Comparison of ENCODE assay signal across 16 cellular contexts in the genomic region with DNA sequence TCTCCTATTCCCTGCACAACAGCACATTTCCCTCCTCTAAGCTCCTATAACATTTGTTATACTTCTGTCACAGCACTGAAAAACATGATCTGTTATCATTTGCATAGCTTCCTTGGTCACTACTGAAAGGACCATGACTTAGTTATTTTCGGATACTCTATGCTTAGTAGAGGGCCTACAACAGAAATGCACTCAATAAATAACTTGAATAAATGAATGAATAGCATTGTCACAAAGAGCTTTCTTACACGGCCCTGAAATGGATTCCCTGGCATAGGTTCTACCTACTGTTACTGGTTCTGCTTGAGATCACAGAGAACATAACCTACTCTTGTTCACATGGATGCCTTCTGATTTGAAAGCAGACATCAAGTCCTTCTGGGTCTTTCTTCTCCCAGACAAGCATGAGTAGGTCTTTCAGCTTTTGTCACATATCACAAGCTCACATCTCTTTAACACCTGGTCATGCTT. TPM values are rescaled to one million over a fixed set of nuclear protein-coding genes. Genes with fewer than 3 reads are reported as not detected.
DNase-seq lines count a peak whose midpoint lies in the region; ATAC-seq and TF ChIP-seq lines count a peak whose summit lies in the region.
"Had no signal": no experiment of that assay in that cellular context is flagged by ENCODE, and none has a peak within 500 bp of the region (broad histone marks: within the 10 kb centered on the region; RNA-seq: fewer than 3 reads in every experiment).

No MANE protein-coding gene starts in this region.

- H3K9me3 ChIP-seq in thyroid gland, result no peaks in the 10 kb centered on the region
- H3K9me3 ChIP-seq: breast epithelium, SJSA1, stomach had no signal

- intact Hi-C loops in thyroid gland (cut with DNase I), result no loop called here
- intact Hi-C loops in cardiac septum (cut with DNase I), result no loop called here

- no peaks in the 10 kb centered on the region for H3K36me3 Mint-ChIP-seq in GM23338 (ENCODE audit: low read depth)

- no peak overlapping the region for H3K4me2 ChIP-seq in GM23338

- H3K4me1 Mint-ChIP-seq in GM23338, result no peaks in the 10 kb centered on the region

- no peak overlapping the region for H3K27ac Mint-ChIP-seq in GM23338

- H3F3A ChIP-seq in GM23338 (replicated peaks; ENCODE audit: low read depth), result no peaks in the 10 kb centered on the region

- no peak overlapping the region for H3K4me3 ChIP-seq in thyroid gland (replicated peaks in 1 of 3)
- H3K4me3 ChIP-seq in GM23338, result no peak overlapping the region
- H3K4me3 ChIP-seq: breast epithelium, SJSA1, stomach had no signal

- TF ChIP-seq CTCF in thyroid gland (IDR thresholded peaks at IDR 0.05) (no peak), GM23338 (conservative IDR thresholded peaks at IDR 0.05; ENCODE audit: low read depth in 2 of 2) (no peak)

- H3K27me3 ChIP-seq in thyroid gland (no peaks in the 10 kb centered on the region), GM23338 (ENCODE audit: insufficient read depth) (no peaks in the 10 kb centered on the region)
- H3K27me3 ChIP-seq: breast epithelium, stomach had no signal

- H3K4me3 Mint-ChIP-seq in GM23338, result no peak overlapping the region

- H3K27ac ChIP-seq in thyroid gland (peak overlapping the region; percentile 59 to 87 (median 82)), GM23338 (ENCODE audit: low read depth) (no peak overlapping the region)
- H3K27ac ChIP-seq: breast epithelium, SJSA1 had no signal

- ATAC-seq in GM19023 (IDR thresholded peaks at IDR 0.05; ENCODE audit: unreplicated experiment) (peak; percentile 61), GM21786 (IDR thresholded peaks at IDR 0.05; ENCODE audit: unreplicated experiment) (peak; percentile 67), HG03280 (IDR thresholded peaks at IDR 0.05; ENCODE audit: unreplicated experiment) (peak; percentile 68), GM23338 (no peak)

- no peaks in the 10 kb centered on the region for H3K9me2 ChIP-seq in GM23338 (ENCODE audit: insufficient read depth)

- no peaks in the 10 kb centered on the region for H3K9me3 Mint-ChIP-seq in GM23338

- H3K4me1 ChIP-seq in thyroid gland (peaks cover 22 to 24% of the 10 kb centered on the region in 2 donors), GM23338 (ENCODE audit: insufficient read depth) (no peaks in the 10 kb centered on the region)
- H3K4me1 ChIP-seq: breast epithelium, SJSA1 had no signal

- H3K36me3 ChIP-seq in thyroid gland, result no peaks in the 10 kb centered on the region
- no peaks in the 10 kb centered on the region for H3K36me3 ChIP-seq in GM23338 (ENCODE audit: insufficient read depth)
- H3K36me3 ChIP-seq: breast epithelium, SJSA1, stomach had no signal

- H3K27me3 Mint-ChIP-seq in GM23338 (ENCODE audit: insufficient read depth, low read depth, poor library complexity), result peaks cover 3% of the 10 kb centered on the region

- no peak for TF ChIP-seq POLR2A in thyroid gland (IDR thresholded peaks at IDR 0.05)

- H4K20me1 ChIP-seq in GM23338 (replicated peaks; ENCODE audit: insufficient read depth), result no peaks in the 10 kb centered on the region

- no peak for DNase-seq in thyroid gland
- no peak for DNase-seq in NCI-H2196 treated with DMSO at 0.1 percent for 48 hours (lab: John Stamatoyannopoulos, UW; ENCODE audit: unreplicated experiment)
- no peak for DNase-seq in GM23338 (ENCODE audit: low spot score)
- DNase-seq in cardiac septum (ENCODE audit: low spot score), result no peak
- no peak for DNase-seq in A172 (ENCODE audit: low spot score)
- DNase-seq: hypothalamus; mesendoderm; NCI-H524; posterior cingulate gyrus; stimulated activated CD4-positive, alpha-beta T cell treated with anti-CD3 and anti-CD28 coated beads, Interleukin-4, amount 100 ng/mL, for 24 hours; stomach had no signal

- no peaks in the 10 kb centered on the region; the same call in 1 of the 2 replicates for H3K79me2 ChIP-seq in GM23338 (replicated peaks; ENCODE audit: insufficient read depth)

- H2AFZ ChIP-seq in GM23338, result no peak overlapping the region

- 41 to 44% methylated on average over 2 of the region's 2 CpGs for WGBS in thyroid gland, 2 donors

TF ChIP-seq in GM23338, 12 proteins besides CTCF, POLR2A, EP300 and RAD21 (continues in another document):
- no peak for TF ChIP-seq POLR2AphosphoS5 (IDR thresholded peaks at IDR 0.05; ENCODE audit: low read depth)
- TF ChIP-seq EZH2phosphoT487 (IDR thresholded peaks at IDR 0.05; ENCODE audit: unreplicated experiment), result no peak
- no peak for TF ChIP-seq ZNF331 (CRISPR knock-in tag; IDR thresholded peaks at IDR 0.05; ENCODE audit: low read depth)
- TF ChIP-seq, protein P1, sequence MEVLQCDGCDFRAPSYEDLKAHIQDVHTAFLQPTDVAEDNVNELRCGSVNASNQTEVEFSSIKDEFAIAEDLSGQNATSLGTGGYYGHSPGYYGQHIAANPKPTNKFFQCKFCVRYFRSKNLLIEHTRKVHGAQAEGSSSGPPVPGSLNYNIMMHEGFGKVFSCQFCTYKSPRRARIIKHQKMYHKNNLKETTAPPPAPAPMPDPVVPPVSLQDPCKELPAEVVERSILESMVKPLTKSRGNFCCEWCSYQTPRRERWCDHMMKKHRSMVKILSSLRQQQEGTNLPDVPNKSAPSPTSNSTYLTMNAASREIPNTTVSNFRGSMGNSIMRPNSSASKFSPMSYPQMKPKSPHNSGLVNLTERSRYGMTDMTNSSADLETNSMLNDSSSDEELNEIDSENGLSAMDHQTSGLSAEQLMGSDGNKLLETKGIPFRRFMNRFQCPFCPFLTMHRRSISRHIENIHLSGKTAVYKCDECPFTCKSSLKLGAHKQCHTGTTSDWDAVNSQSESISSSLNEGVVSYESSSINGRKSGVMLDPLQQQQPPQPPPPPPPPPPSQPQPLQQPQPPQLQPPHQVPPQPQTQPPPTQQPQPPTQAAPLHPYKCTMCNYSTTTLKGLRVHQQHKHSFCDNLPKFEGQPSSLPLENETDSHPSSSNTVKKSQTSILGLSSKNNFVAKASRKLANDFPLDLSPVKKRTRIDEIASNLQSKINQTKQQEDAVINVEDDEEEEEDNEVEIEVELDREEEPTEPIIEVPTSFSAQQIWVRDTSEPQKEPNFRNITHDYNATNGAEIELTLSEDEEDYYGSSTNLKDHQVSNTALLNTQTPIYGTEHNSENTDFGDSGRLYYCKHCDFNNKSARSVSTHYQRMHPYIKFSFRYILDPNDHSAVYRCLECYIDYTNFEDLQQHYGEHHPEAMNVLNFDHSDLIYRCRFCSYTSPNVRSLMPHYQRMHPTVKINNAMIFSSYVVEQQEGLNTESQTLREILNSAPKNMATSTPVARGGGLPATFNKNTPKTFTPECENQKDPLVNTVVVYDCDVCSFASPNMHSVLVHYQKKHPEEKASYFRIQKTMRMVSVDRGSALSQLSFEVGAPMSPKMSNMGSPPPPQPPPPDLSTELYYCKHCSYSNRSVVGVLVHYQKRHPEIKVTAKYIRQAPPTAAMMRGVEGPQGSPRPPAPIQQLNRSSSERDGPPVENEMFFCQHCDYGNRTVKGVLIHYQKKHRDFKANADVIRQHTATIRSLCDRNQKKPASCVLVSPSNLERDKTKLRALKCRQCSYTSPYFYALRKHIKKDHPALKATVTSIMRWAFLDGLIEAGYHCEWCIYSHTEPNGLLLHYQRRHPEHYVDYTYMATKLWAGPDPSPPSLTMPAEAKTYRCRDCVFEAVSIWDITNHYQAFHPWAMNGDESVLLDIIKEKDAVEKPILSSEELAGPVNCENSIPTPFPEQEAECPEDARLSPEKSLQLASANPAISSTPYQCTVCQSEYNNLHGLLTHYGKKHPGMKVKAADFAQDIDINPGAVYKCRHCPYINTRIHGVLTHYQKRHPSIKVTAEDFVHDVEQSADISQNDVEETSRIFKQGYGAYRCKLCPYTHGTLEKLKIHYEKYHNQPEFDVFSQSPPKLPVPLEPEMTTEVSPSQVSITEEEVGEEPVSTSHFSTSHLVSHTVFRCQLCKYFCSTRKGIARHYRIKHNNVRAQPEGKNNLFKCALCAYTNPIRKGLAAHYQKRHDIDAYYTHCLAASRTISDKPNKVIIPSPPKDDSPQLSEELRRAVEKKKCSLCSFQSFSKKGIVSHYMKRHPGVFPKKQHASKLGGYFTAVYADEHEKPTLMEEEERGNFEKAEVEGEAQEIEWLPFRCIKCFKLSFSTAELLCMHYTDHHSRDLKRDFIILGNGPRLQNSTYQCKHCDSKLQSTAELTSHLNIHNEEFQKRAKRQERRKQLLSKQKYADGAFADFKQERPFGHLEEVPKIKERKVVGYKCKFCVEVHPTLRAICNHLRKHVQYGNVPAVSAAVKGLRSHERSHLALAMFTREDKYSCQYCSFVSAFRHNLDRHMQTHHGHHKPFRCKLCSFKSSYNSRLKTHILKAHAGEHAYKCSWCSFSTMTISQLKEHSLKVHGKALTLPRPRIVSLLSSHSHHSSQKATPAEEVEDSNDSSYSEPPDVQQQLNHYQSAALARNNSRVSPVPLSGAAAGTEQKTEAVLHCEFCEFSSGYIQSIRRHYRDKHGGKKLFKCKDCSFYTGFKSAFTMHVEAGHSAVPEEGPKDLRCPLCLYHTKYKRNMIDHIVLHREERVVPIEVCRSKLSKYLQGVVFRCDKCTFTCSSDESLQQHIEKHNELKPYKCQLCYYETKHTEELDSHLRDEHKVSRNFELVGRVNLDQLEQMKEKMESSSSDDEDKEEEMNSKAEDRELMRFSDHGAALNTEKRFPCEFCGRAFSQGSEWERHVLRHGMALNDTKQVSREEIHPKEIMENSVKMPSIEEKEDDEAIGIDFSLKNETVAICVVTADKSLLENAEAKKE (CRISPR knock-in tag; IDR thresholded peaks at IDR 0.05), result no peak
- no peak for TF ChIP-seq STAT1 (IDR thresholded peaks at IDR 0.05; ENCODE audit: unreplicated experiment)
- no peak for TF ChIP-seq ZNF114 (CRISPR knock-in tag; IDR thresholded peaks at IDR 0.05)
- no peak for TF ChIP-seq CREB1 (CRISPR knock-in tag; IDR thresholded peaks at IDR 0.05; ENCODE audit: low read depth)
- no peak for TF ChIP-seq NANOG (IDR thresholded peaks at IDR 0.05; ENCODE audit: borderline replicate concordance)
- no peak for TF ChIP-seq JUNB (IDR thresholded peaks at IDR 0.05; ENCODE audit: unreplicated experiment)
- TF ChIP-seq, protein P2, sequence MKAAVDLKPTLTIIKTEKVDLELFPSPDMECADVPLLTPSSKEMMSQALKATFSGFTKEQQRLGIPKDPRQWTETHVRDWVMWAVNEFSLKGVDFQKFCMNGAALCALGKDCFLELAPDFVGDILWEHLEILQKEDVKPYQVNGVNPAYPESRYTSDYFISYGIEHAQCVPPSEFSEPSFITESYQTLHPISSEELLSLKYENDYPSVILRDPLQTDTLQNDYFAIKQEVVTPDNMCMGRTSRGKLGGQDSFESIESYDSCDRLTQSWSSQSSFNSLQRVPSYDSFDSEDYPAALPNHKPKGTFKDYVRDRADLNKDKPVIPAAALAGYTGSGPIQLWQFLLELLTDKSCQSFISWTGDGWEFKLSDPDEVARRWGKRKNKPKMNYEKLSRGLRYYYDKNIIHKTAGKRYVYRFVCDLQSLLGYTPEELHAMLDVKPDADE (IDR thresholded peaks at IDR 0.05), result no peak
- TF ChIP-seq EZH2 (IDR thresholded peaks at IDR 0.05; ENCODE audit: low read depth, unreplicated experiment), result no peak

RNA-seq across cellular contexts. Expression of a gene that starts 41.6 kb away (rescaled TPM):
- total RNA-seq in thyroid gland, result 100 to 1,000 TPM in 2 of 4 donors, 10 to 100 TPM in 2; 91.9 to 143 (median 97.8) TPM
- total RNA-seq in GM23338 (2014; rRNA removed; shearing (Covaris generic)), result 28.6 and 29.9 TPM in 2 replicates
- polyA plus RNA-seq in GM23338 (2016; fragmentation: Nextera tagmentation; extraction: Ambion mirVana), result 8.5 and 8.6 TPM in 2 replicates
- total RNA-seq in cardiac septum, result 18.9 TPM
- total RNA-seq in A172 (2014; rRNA removed; shearing (Covaris generic)), result 0.10 and 0.17 TPM in 2 replicates

Comparison
In these comparisons a context has a peak if more than half of its experiments do, and no peak if none do; other contexts are left out.
1. RNA of a gene that starts 41.6 kb away (total RNA-seq): 91.9 to 143 TPM in thyroid gland, 28.6 to 29.9 TPM in GM23338 and 18.9 TPM in cardiac septum (single experiment); 0.10 to 0.17 TPM in A172; every median in the first group is over 10 times any median in the second.